In genomic region chr22:36381513-36382079, GRCh38 we compare ENCODE assay signal across 11 cellular contexts. TPM values are rescaled to one million over a fixed set of nuclear protein-coding genes. Genes with fewer than 3 reads are reported as not detected.
DNase-seq lines count a peak whose midpoint lies in the region; ATAC-seq and TF ChIP-seq lines count a peak whose summit lies in the region.
"Had no signal": no experiment of that assay in that cellular context is flagged by ENCODE, and none has a peak within 500 bp of the region (broad histone marks: within the 10 kb centered on the region; RNA-seq: fewer than 3 reads in every experiment).

No MANE protein-coding gene starts in this region.

- H3K27me3 ChIP-seq in PC-9 (ENCODE audit: insufficient read depth, low read depth) = no peaks in the 10 kb centered on the region
- H3K27me3 ChIP-seq in gastrocnemius medialis = no peaks in the 10 kb centered on the region
- H3K27me3 ChIP-seq: SJSA1 had no signal

- POLR2A ChIA-PET in PC-9 (lab: Charles Lee; ENCODE audit: unreplicated experiment) = interaction anchor here (0.6 to 0.7 kb wide), 3 partner anchors 29 to 70 kb away, joined by 3 to 18 read pairs (median 12); no protein-coding TSS in a partner anchor

- peaks cover 36% of the 10 kb centered on the region for H3K36me3 ChIP-seq in PC-9 (ENCODE audit: low read depth)
- H3K36me3 ChIP-seq in gastrocnemius medialis = no peaks in the 10 kb centered on the region

- H2AFZ ChIP-seq in PC-9 = no peak overlapping the region

- peaks cover 77 to 78% of the 10 kb centered on the region in 2 donors for H3K4me1 Mint-ChIP-seq in effector memory CD8-positive, alpha-beta T cell (ENCODE audit: low read depth in 2 of 2)

- H3K4me3 ChIP-seq in PC-9 (no peak overlapping the region), gastrocnemius medialis (no peak overlapping the region)
- H3K4me3 ChIP-seq: SJSA1 had no signal

- CTCF ChIA-PET in PC-9 (lab: Charles Lee) = no interaction called here

- no TSS peak for BruUV-seq in PC-9 (replicated peaks; lab: Mats Ljungman, UMichigan)

- H3K9me3 ChIP-seq in PC-9 (ENCODE audit: insufficient read depth, low read depth) (no peaks in the 10 kb centered on the region), gastrocnemius medialis (no peaks in the 10 kb centered on the region)
- H3K9me3 ChIP-seq: SJSA1 had no signal

- H3K4me1 ChIP-seq in PC-9 (replicated peaks; ENCODE audit: insufficient read depth) = peaks cover 82% of the 10 kb centered on the region
- peaks cover 37 to 84% of the 10 kb centered on the region in 2 donors for H3K4me1 ChIP-seq in gastrocnemius medialis

- in situ Hi-C loops in gastrocnemius medialis (cut with MboI; ENCODE audit: low sequenced_read_pairs in 4 of 4) = no loop called here

- H3K9me3 Mint-ChIP-seq in effector memory CD8-positive, alpha-beta T cell = no peaks in the 10 kb centered on the region

- DNase-seq in EL = peak; percentile 23
- peak in 1 of 2 experiments; percentile 28 for DNase-seq in PC-9
- DNase-seq in effector memory CD8-positive, alpha-beta T cell = no peak
- no peak for DNase-seq in gastrocnemius medialis
- DNase-seq in NCI-H774 (lab: John Stamatoyannopoulos, UW) = no peak
- no peak for DNase-seq in hepatic stellate cell (ENCODE audit: low spot score)
- no peak for DNase-seq in NCI-H446 (lab: John Stamatoyannopoulos, UW)
- no peak for DNase-seq in NCI-H226
- DNase-seq: activated CD4-positive, alpha-beta T cell treated with anti-CD3 and anti-CD28 coated beads, Interleukin-2, amount 50 U/mL, for 4 hours; DMS153 had no signal

- H3K27me3 Mint-ChIP-seq in effector memory CD8-positive, alpha-beta T cell = no peaks in the 10 kb centered on the region

- no peak for ATAC-seq in effector memory CD8-positive, alpha-beta T cell (replicated peaks)
- no peak for ATAC-seq in gastrocnemius medialis

- H3K9me2 ChIP-seq in PC-9 (ENCODE audit: insufficient read depth) = no peaks in the 10 kb centered on the region

- TF ChIP-seq CTCF in PC-9 (conservative IDR thresholded peaks at IDR 0.05) = no peak
- TF ChIP-seq CTCF in gastrocnemius medialis (IDR thresholded peaks at IDR 0.05 in 4 of 5, conservative IDR thresholded peaks at IDR 0.05 in 1 of 5) = no peak

- H3K4me2 ChIP-seq in PC-9 = peak overlapping the region; percentile 64; the same call in 1 of the 2 replicates

- peaks cover 86% of the 10 kb centered on the region for H4K20me1 ChIP-seq in PC-9 (ENCODE audit: insufficient read depth)

- H3K36me3 Mint-ChIP-seq in effector memory CD8-positive, alpha-beta T cell (ENCODE audit: insufficient read depth) = peaks cover 85% of the 10 kb centered on the region

- H3K79me2 ChIP-seq in PC-9 (ENCODE audit: low read depth) = peaks cover 99% of the 10 kb centered on the region

- TF ChIP-seq POLR2A in gastrocnemius medialis (IDR thresholded peaks at IDR 0.05) = no peak

- peak overlapping the region; percentile 97 for H3K27ac Mint-ChIP-seq in effector memory CD8-positive, alpha-beta T cell

- H3K4me3 Mint-ChIP-seq in effector memory CD8-positive, alpha-beta T cell = peak overlapping the region; percentile 90 to 96

- H3K27ac ChIP-seq in PC-9 = no peak overlapping the region
- H3K27ac ChIP-seq in gastrocnemius medialis = peak overlapping the region; percentile 35 to 90 (median 82)
- H3K27ac ChIP-seq: SJSA1 had no signal

- intact Hi-C loops in PC-9 (cut with micrococcal nuclease; ENCODE audit: unreplicated experiment) (no loop called here), gastrocnemius medialis (cut with DNase I; ENCODE audit: low total_unique reads) (no loop called here)

- peaks cover 94% of the 10 kb centered on the region for H3F3A ChIP-seq in PC-9 (ENCODE audit: insufficient read depth, low read depth)

RNA-seq across cellular contexts. Expression of gene MYH9, which starts 6.2 kb away (rescaled TPM):
- total RNA-seq in PC-9 (2021) = 758 and 776 TPM in 2 replicates
- total RNA-seq in gastrocnemius medialis = 100 to 1,000 TPM in 3 of 4 donors, 10 to 100 TPM in 1; 38.9 to 115 (median 104) TPM
